17 cellular contexts compared by ENCODE assay signal in genomic region chr18:63346031-63346430, GRCh38. TPM values are rescaled to one million over a fixed set of nuclear protein-coding genes. Genes with fewer than 3 reads are reported as not detected.
DNase-seq lines count a peak whose midpoint lies in the region; ATAC-seq and TF ChIP-seq lines count a peak whose summit lies in the region.
"Had no signal": no experiment of that assay in that cellular context is flagged by ENCODE, and none has a peak within 500 bp of the region (broad histone marks: within the 10 kb centered on the region; RNA-seq: fewer than 3 reads in every experiment).

No MANE protein-coding gene starts in this region.

- H3K4me3 ChIP-seq in adrenal gland: no peak overlapping the region
- H3K4me3 ChIP-seq in heart right ventricle: no peak overlapping the region
- H3K4me3 ChIP-seq in sigmoid colon: no peak overlapping the region
- H3K4me3 ChIP-seq in body of pancreas: no peak overlapping the region
- H3K4me3 ChIP-seq: SJSA1 had no signal

- 28 to 69% (median 41%) methylated on average over 4 to 7 of the region's 7 CpGs for WGBS in adrenal gland, 4 donors
- WGBS in heart right ventricle, 2 donors: 34 to 58% methylated on average over 7 of the region's 7 CpGs
- 57 to 67% methylated on average over 7 of the region's 7 CpGs for WGBS in sigmoid colon, 2 donors
- 73 to 79% methylated on average over 7 of the region's 7 CpGs for WGBS in body of pancreas, 2 donors

- H3K27ac ChIP-seq in adrenal gland (peak overlapping the region; percentile 25 to 75 (median 43)), heart right ventricle (peak overlapping the region; percentile 28 to 82 (median 58)), sigmoid colon (peak overlapping the region; percentile 39 to 80 (median 68)), body of pancreas (no peak overlapping the region)
- H3K27ac ChIP-seq: SJSA1 had no signal

- H3K9me3 ChIP-seq in adrenal gland (replicated peaks in 1 of 3): no peaks in the 10 kb centered on the region
- H3K9me3 ChIP-seq in heart right ventricle: no peaks in the 10 kb centered on the region
- H3K9me3 ChIP-seq in sigmoid colon: no peaks in the 10 kb centered on the region
- H3K9me3 ChIP-seq in body of pancreas: no peaks in the 10 kb centered on the region
- H3K9me3 ChIP-seq: SJSA1 had no signal

- intact Hi-C loops in adrenal gland (cut with DNase I) (loop anchor here in 1 of 2 donors (10.0 kb wide), 1 partner anchor 89 kb away; no protein-coding TSS in a partner anchor), heart right ventricle (cut with DNase I) (loop anchor here in 1 of 10 donors (5.0 kb wide), 1 partner anchor 91 kb away; no protein-coding TSS in a partner anchor), sigmoid colon (cut with DNase I) (loop anchor here (5.0 kb wide), 2 partner anchors 76 to 91 kb away; partner anchors contain the start of gene VPS4B), body of pancreas (cut with DNase I) (no loop called here)

- H3K36me3 ChIP-seq in adrenal gland (replicated peaks in 1 of 2): peaks cover 0 to 56% of the 10 kb centered on the region in 2 donors
- H3K36me3 ChIP-seq in heart right ventricle: peaks cover 0 to 100% (median 53%) of the 10 kb centered on the region in 9 donors
- H3K36me3 ChIP-seq in sigmoid colon: peaks cover 13 to 85% (median 23%) of the 10 kb centered on the region in 4 donors
- H3K36me3 ChIP-seq in body of pancreas (replicated peaks in 1 of 2; ENCODE audit: insufficient read depth in 1 of 2, low read depth in 2 of 2): peaks cover 0 to 21% of the 10 kb centered on the region in 2 donors

- DNase-seq in EL: peak; percentile 10
- DNase-seq in adrenal gland: peak in 6 of 7 donors; percentile 68 to 82 (median 78)
- peak; percentile 38 to 70 for DNase-seq in heart right ventricle
- peak; percentile 83 for DNase-seq in sigmoid colon
- no peak for DNase-seq in body of pancreas
- no peak for DNase-seq in hepatic stellate cell (ENCODE audit: low spot score)
- DNase-seq: activated CD4-positive, alpha-beta T cell treated with anti-CD3 and anti-CD28 coated beads, Interleukin-2, amount 50 U/mL, for 4 hours; activated naive CD8-positive, alpha-beta T cell treated with anti-CD3 and anti-CD28 coated beads, Interleukin-2, amount 10 ng/mL, durations not matched to agents 7 days and 5 days; activated T-cell treated with anti-CD3 and anti-CD28 coated beads, Interleukin-2, amount 50 U/mL, for 24 hours; KG1; midbrain; NCI-H1436 treated with DMSO at 0.1 percent for 48 hours; NCI-H345; stimulated activated naive CD4-positive, alpha-beta T cell had no signal

- peaks cover 0 to 14% of the 10 kb centered on the region in 2 donors for H3K4me1 ChIP-seq in adrenal gland (replicated peaks in 1 of 2)
- peaks cover 0 to 32% (median 13%) of the 10 kb centered on the region in 9 donors for H3K4me1 ChIP-seq in heart right ventricle
- H3K4me1 ChIP-seq in sigmoid colon: peaks cover 0 to 26% (median 23%) of the 10 kb centered on the region in 4 donors
- H3K4me1 ChIP-seq in body of pancreas: no peaks in the 10 kb centered on the region
- H3K4me1 ChIP-seq: SJSA1 had no signal

- TF ChIP-seq POLR2A in adrenal gland (IDR thresholded peaks at IDR 0.05): no peak
- no peak for TF ChIP-seq POLR2A in sigmoid colon (IDR thresholded peaks at IDR 0.05)
- no peak for TF ChIP-seq POLR2A in body of pancreas (IDR thresholded peaks at IDR 0.05)

- H3K27me3 ChIP-seq in adrenal gland (no peaks in the 10 kb centered on the region), heart right ventricle (no peaks in the 10 kb centered on the region), sigmoid colon (no peaks in the 10 kb centered on the region), body of pancreas (no peaks in the 10 kb centered on the region)
- H3K27me3 ChIP-seq: SJSA1 had no signal

- no peak for TF ChIP-seq EP300 in sigmoid colon (IDR thresholded peaks at IDR 0.05)

- TF ChIP-seq CTCF in adrenal gland (IDR thresholded peaks at IDR 0.05): no peak
- no peak for TF ChIP-seq CTCF in heart right ventricle (IDR thresholded peaks at IDR 0.05)
- no peak for TF ChIP-seq CTCF in sigmoid colon (IDR thresholded peaks at IDR 0.05)
- no peak for TF ChIP-seq CTCF in body of pancreas (IDR thresholded peaks at IDR 0.05)

- peak in 7 of 8 donors; percentile 47 to 92 (median 85) for ATAC-seq in heart right ventricle
- ATAC-seq in body of pancreas: no peak
- ATAC-seq in HG03342 (IDR thresholded peaks at IDR 0.05; ENCODE audit: unreplicated experiment): no peak
- no peak for ATAC-seq in GM18511 (IDR thresholded peaks at IDR 0.05; ENCODE audit: unreplicated experiment)

RNA-seq across cellular contexts. Expression of gene KDSR, which starts 21.0 kb away (rescaled TPM):
- total RNA-seq in adrenal gland (100 to 1,000 TPM in 1 of 8 donors, 10 to 100 TPM in 7; 39.8 to 102 (median 52.5) TPM), heart right ventricle (10 to 100 TPM; 28.6 to 41.6 (median 34.9) TPM), sigmoid colon (10 to 100 TPM; 33.2 to 50.5 (median 42.7) TPM), body of pancreas (10 to 100 TPM; 14.5 TPM)
- polyA plus RNA-seq in adrenal gland (10 to 100 TPM in 2 of 3 donors, 1 to 10 TPM in 1; 8.2 to 36.7 (median 15.1) TPM), heart right ventricle (10 to 100 TPM in 1 of 2 donors, 1 to 10 TPM in 1; 9.4 to 21.0 TPM), sigmoid colon (10 to 100 TPM in 2 of 3 donors, 1 to 10 TPM in 1; 7.6 to 19.3 (median 10.8) TPM)

RNA-seq across cellular contexts. Expression of gene BCL2, which starts 26.5 kb away (rescaled TPM):
- total RNA-seq in adrenal gland: 1 to 10 TPM in 7 of 8 donors, under 1 TPM in 1; 0.85 to 7.7 (median 4.0) TPM
- polyA plus RNA-seq in adrenal gland: 1 to 10 TPM; 1.2 to 2.9 (median 1.5) TPM
- 10 to 100 TPM in 4 of 10 donors, 1 to 10 TPM in 6; 5.2 to 23.1 (median 9.8) TPM for total RNA-seq in heart right ventricle
- polyA plus RNA-seq in heart right ventricle: 1 to 10 TPM; 1.5 to 3.2 TPM
- 10 to 100 TPM; 11.3 to 25.7 (median 18.1) TPM for total RNA-seq in sigmoid colon
- polyA plus RNA-seq in sigmoid colon: 1 to 10 TPM; 2.8 to 9.7 (median 3.6) TPM
- total RNA-seq in body of pancreas: 10 to 100 TPM; 10.1 to 18.5 TPM

Comparison
In these comparisons a context has a peak if more than half of its experiments do, and no peak if none do; other contexts are left out.
1. DNase-seq: peak in EL (single experiment), adrenal gland (6 of 7), heart right ventricle (2 of 2) and sigmoid colon (single experiment); none in body of pancreas (0 of 4) and hepatic stellate cell (single experiment).
2. H3K27ac ChIP-seq: peak in adrenal gland (5 of 5), heart right ventricle (10 of 10) and sigmoid colon (4 of 4); none in body of pancreas (0 of 4).
3. ATAC-seq: peak in heart right ventricle (7 of 8); none in body of pancreas (single experiment), HG03342 (single experiment) and GM18511 (single experiment).